ENCODE assay signal across 11 cellular contexts in the genomic region with DNA sequence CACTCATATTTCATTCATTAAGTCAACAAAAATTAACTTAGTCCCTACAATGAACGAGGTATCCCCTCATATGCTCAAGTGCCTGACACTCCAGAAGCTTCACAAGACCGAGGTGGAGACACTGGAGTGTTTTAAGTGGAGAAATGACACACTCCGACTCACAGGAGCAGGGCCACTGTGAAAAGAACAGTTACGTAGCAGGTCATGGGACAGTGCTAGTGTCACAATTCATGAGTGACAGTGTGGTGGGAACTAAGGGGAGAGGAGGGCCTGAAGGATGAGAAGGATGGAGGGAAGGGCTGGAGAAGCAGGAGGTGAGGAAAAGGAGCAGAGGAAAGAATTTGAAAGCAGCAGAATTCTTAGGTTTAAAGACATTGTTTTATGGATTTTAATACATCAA. TPM values are rescaled to one million over a fixed set of nuclear protein-coding genes. Genes with fewer than 3 reads are reported as not detected.
A peak's percentile ranks its signal among the peaks of the same experiment; 100 is the strongest.
DNase-seq lines count a peak whose midpoint lies in the region; ATAC-seq and TF ChIP-seq lines count a peak whose summit lies in the region.
"Had no signal": no experiment of that assay in that cellular context is flagged by ENCODE, and none has a peak within 500 bp of the region (broad histone marks: within the 10 kb centered on the region; RNA-seq: fewer than 3 reads in every experiment).

No MANE protein-coding gene starts in this region.

- no peaks in the 10 kb centered on the region for H3K27me3 ChIP-seq in tibial artery
- H3K27me3 ChIP-seq in psoas muscle (ENCODE audit: insufficient read depth in 3 of 3, low read length in 2 of 3): no peaks in the 10 kb centered on the region
- H3K27me3 ChIP-seq: adrenal gland had no signal

- TF ChIP-seq CTCF in activated CD8-positive, alpha-beta T cell treated with anti-CD3 and anti-CD28 coated beads for 36 hours (IDR thresholded peaks at IDR 0.05): no peak
- TF ChIP-seq CTCF in tibial artery (IDR thresholded peaks at IDR 0.05): no peak
- TF ChIP-seq CTCF in psoas muscle (IDR thresholded peaks at IDR 0.05): no peak

- CTCF ChIA-PET in activated CD8-positive, alpha-beta T cell treated with anti-CD3 and anti-CD28 coated beads for 36 hours (lab: Charles Lee): no interaction called here

- H3K36me3 Mint-ChIP-seq in activated naive CD4-positive, alpha-beta T cell treated with anti-CD3 and anti-CD28 coated beads, Interleukin-2, amount 50 U/mL, for 24 hours: peaks cover 24% of the 10 kb centered on the region
- peaks cover 35% of the 10 kb centered on the region for H3K36me3 Mint-ChIP-seq in activated CD8-positive, alpha-beta T cell treated with anti-CD3 and anti-CD28 coated beads for 36 hours (ENCODE audit: low read depth)

- H3K4me1 ChIP-seq in tibial artery (peaks cover 0 to 6% (median 4%) of the 10 kb centered on the region in 4 donors), psoas muscle (no peaks in the 10 kb centered on the region)

- ATAC-seq in activated CD8-positive, alpha-beta T cell treated with anti-CD3 and anti-CD28 coated beads for 36 hours: peak; percentile 9
- no peak for ATAC-seq in GM19467 (IDR thresholded peaks at IDR 0.05; ENCODE audit: unreplicated experiment)
- ATAC-seq in psoas muscle: no peak
- ATAC-seq: K562 had no signal

- intact Hi-C loops in activated CD8-positive, alpha-beta T cell treated with anti-CD3 and anti-CD28 coated beads for 36 hours (cut with micrococcal nuclease): no loop called here
- intact Hi-C loops in tibial artery (cut with DNase I; ENCODE audit: low total_unique reads): loop anchor here (5.0 kb wide), 1 partner anchor 54 kb away; no protein-coding TSS in a partner anchor
- intact Hi-C loops in psoas muscle (cut with DNase I): no loop called here

- 18 to 82% (median 35%) methylated on average over 4 of the region's 4 CpGs for WGBS in psoas muscle, 3 donors

- H3K27ac Mint-ChIP-seq in activated naive CD4-positive, alpha-beta T cell treated with anti-CD3 and anti-CD28 coated beads, Interleukin-2, amount 50 U/mL, for 24 hours: peak overlapping the region; percentile 99
- H3K27ac Mint-ChIP-seq in activated CD8-positive, alpha-beta T cell treated with anti-CD3 and anti-CD28 coated beads for 36 hours: peak overlapping the region; percentile 100

- H3K27ac ChIP-seq in tibial artery (peak overlapping the region; percentile 89 to 93), psoas muscle (no peak overlapping the region)

- H3K36me3 ChIP-seq in tibial artery (no peaks in the 10 kb centered on the region), psoas muscle (ENCODE audit: insufficient read depth in 1 of 2, low read depth in 1 of 2) (peaks cover 0 to 4% of the 10 kb centered on the region in 2 donors)

- H3K27me3 Mint-ChIP-seq in activated naive CD4-positive, alpha-beta T cell treated with anti-CD3 and anti-CD28 coated beads, Interleukin-2, amount 50 U/mL, for 24 hours: no peaks in the 10 kb centered on the region
- H3K27me3 Mint-ChIP-seq in activated CD8-positive, alpha-beta T cell treated with anti-CD3 and anti-CD28 coated beads for 36 hours: no peaks in the 10 kb centered on the region

- DNase-seq in activated naive CD4-positive, alpha-beta T cell (lab: John Stamatoyannopoulos, UW): no peak
- DNase-seq in activated CD8-positive, alpha-beta T cell treated with anti-CD3 and anti-CD28 coated beads for 36 hours: no peak
- peak; percentile 70 for DNase-seq in medulla oblongata (ENCODE audit: extremely low spot score)
- peak in 1 of 2 donors; percentile 42 for DNase-seq in tibial artery
- DNase-seq in NCI-H2227 (lab: John Stamatoyannopoulos, UW; ENCODE audit: unreplicated experiment): no peak
- DNase-seq in psoas muscle: no peak
- DNase-seq: adrenal gland; stimulated activated CD4-positive, alpha-beta T cell treated with anti-CD3 and anti-CD28 coated beads, Interleukin-4, amount 100 ng/mL, for 1 hour had no signal

- peaks cover 25% of the 10 kb centered on the region for H3K4me1 Mint-ChIP-seq in activated naive CD4-positive, alpha-beta T cell treated with anti-CD3 and anti-CD28 coated beads, Interleukin-2, amount 50 U/mL, for 24 hours
- H3K4me1 Mint-ChIP-seq in activated CD8-positive, alpha-beta T cell treated with anti-CD3 and anti-CD28 coated beads for 36 hours (ENCODE audit: low read depth): peaks cover 34% of the 10 kb centered on the region

- H3K4me3 Mint-ChIP-seq in activated naive CD4-positive, alpha-beta T cell treated with anti-CD3 and anti-CD28 coated beads, Interleukin-2, amount 50 U/mL, for 24 hours: peak overlapping the region; percentile 93
- peak overlapping the region; percentile 96 for H3K4me3 Mint-ChIP-seq in activated CD8-positive, alpha-beta T cell treated with anti-CD3 and anti-CD28 coated beads for 36 hours

- POLR2A ChIA-PET in activated CD8-positive, alpha-beta T cell treated with anti-CD3 and anti-CD28 coated beads for 36 hours (lab: Charles Lee): interaction anchor here (1.1 kb wide), 1 partner anchor 17 kb away, joined by 3 read pairs; no protein-coding TSS in a partner anchor

- H3K9me3 ChIP-seq in tibial artery (no peaks in the 10 kb centered on the region), psoas muscle (no peaks in the 10 kb centered on the region)
- H3K9me3 ChIP-seq: adrenal gland had no signal

- H3K9me3 Mint-ChIP-seq in activated naive CD4-positive, alpha-beta T cell treated with anti-CD3 and anti-CD28 coated beads, Interleukin-2, amount 50 U/mL, for 24 hours: no peaks in the 10 kb centered on the region
- peaks cover 1% of the 10 kb centered on the region for H3K9me3 Mint-ChIP-seq in activated CD8-positive, alpha-beta T cell treated with anti-CD3 and anti-CD28 coated beads for 36 hours

- H3K4me3 ChIP-seq in tibial artery: no peak overlapping the region
- H3K4me3 ChIP-seq in psoas muscle: no peak overlapping the region
- H3K4me3 ChIP-seq: K562 had no signal

RNA-seq across cellular contexts. Expression of a gene that starts 1.3 kb away (rescaled TPM):
- 1,000 to 10,000 TPM; 1,275 to 1,335 TPM for total RNA-seq in activated CD8-positive, alpha-beta T cell treated with anti-CD3 and anti-CD28 coated beads for 36 hours
- 100 to 1,000 TPM in 3 of 4 donors, 10 to 100 TPM in 1; 86.6 to 204 (median 182) TPM for total RNA-seq in psoas muscle
- 100 to 1,000 TPM in 2 of 3 donors, 10 to 100 TPM in 1; 88.0 to 290 (median 125) TPM for polyA plus RNA-seq in psoas muscle

Comparison
In these comparisons a context has a peak if more than half of its experiments do, and no peak if none do; other contexts are left out.
1. RNA of a gene that starts 1.3 kb away (total RNA-seq): 1,275 to 1,335 TPM in activated CD8-positive, alpha-beta T cell treated with anti-CD3 and anti-CD28 coated beads for 36 hours; 86.6 to 204 TPM in psoas muscle; every median in the first group is over 4 times any median in the second.